Comparison of ENCODE assay signal across 22 cellular contexts in the genomic region with DNA sequence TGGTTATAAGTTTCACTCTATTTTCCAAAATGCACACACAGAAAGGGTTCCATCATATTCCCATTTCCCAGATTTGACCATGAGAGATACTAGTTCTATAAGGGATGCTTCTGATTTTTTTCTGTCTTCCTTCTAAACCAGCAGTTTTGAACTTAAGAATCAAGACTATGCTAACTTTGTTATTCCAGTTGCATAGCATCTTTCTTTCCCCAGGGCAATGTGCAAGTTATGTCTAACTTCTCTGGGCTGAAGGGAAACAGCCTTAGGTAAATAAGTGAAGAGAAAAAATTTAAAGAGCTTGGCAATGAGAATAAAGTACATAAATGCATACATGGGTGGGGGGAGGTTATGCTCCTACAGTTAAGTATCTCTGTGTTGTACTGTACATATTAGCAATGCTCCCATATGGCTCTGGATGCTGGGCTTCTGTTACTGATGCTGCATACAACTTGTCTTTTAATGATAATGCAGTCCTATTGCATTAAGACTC.
DNase-seq lines count a peak whose midpoint lies in the region; ATAC-seq and TF ChIP-seq lines count a peak whose summit lies in the region.
"Had no signal": no experiment of that assay in that cellular context is flagged by ENCODE, and none has a peak within 500 bp of the region (broad histone marks: within the 10 kb centered on the region; RNA-seq: fewer than 3 reads in every experiment).

No MANE protein-coding gene starts in this region.

- H3K23ac ChIP-seq in trophoblast cell (ENCODE audit: low read length) = no peak overlapping the region

- H3K36me3 ChIP-seq in HEK293 (ENCODE audit: control insufficient read depth in 2 of 2, insufficient read depth in 1 of 2, low read length in 2 of 2) (no peaks in the 10 kb centered on the region), esophagus muscularis mucosa (no peaks in the 10 kb centered on the region), trophoblast cell (ENCODE audit: control insufficient read depth in 1 of 2, insufficient read depth in 2 of 2, low read length in 2 of 2) (no peaks in the 10 kb centered on the region)
- H3K36me3 ChIP-seq: BE2C, cardiac muscle cell, esophagus squamous epithelium, SJSA1 had no signal

- H4K8ac ChIP-seq in trophoblast cell (ENCODE audit: low read depth, low read length) = no peak overlapping the region

- no peak overlapping the region for H4K91ac ChIP-seq in trophoblast cell (ENCODE audit: low read depth, low read length)

- no peak for TF ChIP-seq POLR2A in esophagus muscularis mucosa (IDR thresholded peaks at IDR 0.05; ENCODE audit: low read depth)

- no peak overlapping the region for H3K27ac Mint-ChIP-seq in T-cell
- H3K27ac Mint-ChIP-seq: activated CD8-positive, alpha-beta T cell treated with anti-CD3 and anti-CD28 coated beads for 36 hours; activated naive CD4-positive, alpha-beta T cell treated with anti-CD3 and anti-CD28 coated beads, Interleukin-2, amount 50 U/mL, for 72 hours; stimulated activated naive CD8-positive, alpha-beta T cell treated with anti-CD3 and anti-CD28 coated beads, Interleukin-15, amount 100 ng/mL, for 72 hours; T-helper 17 cell had no signal

- peaks cover 32% of the 10 kb centered on the region for H3K36me3 Mint-ChIP-seq in T-cell

- no peak overlapping the region for H2AFZ ChIP-seq in trophoblast cell (ENCODE audit: insufficient read depth, low read length, poor library complexity)

- H2BK5ac ChIP-seq in trophoblast cell (ENCODE audit: low read depth, low read length, poor library complexity) = no peak overlapping the region

- no peaks in the 10 kb centered on the region for H3K27me3 Mint-ChIP-seq in T-cell
- H3K27me3 Mint-ChIP-seq: activated CD8-positive, alpha-beta T cell treated with anti-CD3 and anti-CD28 coated beads for 36 hours; stimulated activated naive CD8-positive, alpha-beta T cell treated with anti-CD3 and anti-CD28 coated beads, Interleukin-15, amount 100 ng/mL, for 72 hours; T-helper 17 cell had no signal

- H3K27ac ChIP-seq in HEK293 (ENCODE audit: extremely low read depth, low read depth, low read length) = no peak overlapping the region
- peak overlapping the region in 1 of 4 donors; percentile 20 for H3K27ac ChIP-seq in esophagus muscularis mucosa (replicated peaks in 1 of 4)
- H3K27ac ChIP-seq in trophoblast cell (ENCODE audit: low read depth, low read length) = no peak overlapping the region
- H3K27ac ChIP-seq: cardiac muscle cell, esophagus squamous epithelium, tibial artery had no signal

- H3K79me2 ChIP-seq in trophoblast cell (ENCODE audit: control insufficient read depth, insufficient read depth, low read length, poor library complexity) = no peaks in the 10 kb centered on the region

- no peak overlapping the region for H4K12ac ChIP-seq in trophoblast cell (ENCODE audit: low read depth, low read length)

- H3K4me3 Mint-ChIP-seq in T-cell = no peak overlapping the region
- H3K4me3 Mint-ChIP-seq: activated CD8-positive, alpha-beta T cell treated with anti-CD3 and anti-CD28 coated beads for 36 hours; stimulated activated naive CD8-positive, alpha-beta T cell treated with anti-CD3 and anti-CD28 coated beads, Interleukin-15, amount 100 ng/mL, for 72 hours; T-helper 17 cell had no signal

- no peak overlapping the region for H3K18ac ChIP-seq in trophoblast cell (ENCODE audit: low read length)

- POLR2A ChIA-PET in HEK293 (lab: Yijun Ruan, JAX) = no interaction called here
- POLR2A ChIA-PET in T-cell (lab: Charles Lee) = no interaction called here

- CTCF ChIA-PET in HEK293 (lab: Yijun Ruan, JAX) (interaction anchor here (1.0 kb wide), 1 partner anchor 49 kb away, joined by 3 read pairs; no protein-coding TSS in a partner anchor), T-cell (lab: Charles Lee) (no interaction called here)

- TF ChIP-seq EP300 in esophagus muscularis mucosa (IDR thresholded peaks at IDR 0.05) = no peak

- no peaks in the 10 kb centered on the region for H3K9me3 ChIP-seq in HEK293 (ENCODE audit: control insufficient read depth, insufficient read depth, low read depth, low read length)
- no peaks in the 10 kb centered on the region for H3K9me3 ChIP-seq in esophagus muscularis mucosa
- H3K9me3 ChIP-seq in trophoblast cell (ENCODE audit: insufficient read depth, low read depth, low read length) = no peaks in the 10 kb centered on the region
- H3K9me3 ChIP-seq: BE2C, esophagus squamous epithelium, SJSA1, tibial artery had no signal

- ATAC-seq in T-cell (replicated peaks in 1 of 4) = no peak
- ATAC-seq: activated CD8-positive, alpha-beta T cell treated with anti-CD3 and anti-CD28 coated beads for 36 hours; activated naive CD4-positive, alpha-beta T cell treated with anti-CD3 and anti-CD28 coated beads, Interleukin-2, amount 50 U/mL, for 72 hours; stimulated activated naive CD8-positive, alpha-beta T cell treated with anti-CD3 and anti-CD28 coated beads, Interleukin-15, amount 100 ng/mL, for 72 hours; T-helper 17 cell had no signal

- H3K4me1 Mint-ChIP-seq in T-cell = peaks cover 19 to 26% (median 25%) of the 10 kb centered on the region in 3 donors

- H3K9ac ChIP-seq in trophoblast cell (ENCODE audit: low read length) = no peak overlapping the region

- no peaks in the 10 kb centered on the region for H3K79me1 ChIP-seq in trophoblast cell (ENCODE audit: low read length)

- H2AK5ac ChIP-seq in trophoblast cell (ENCODE audit: low read length) = no peak overlapping the region

- no peak for TF ChIP-seq CTCF in HEK293 (tag by site-specific recombination; IDR thresholded peaks at IDR 0.05)
- no peak for TF ChIP-seq CTCF in esophagus muscularis mucosa (IDR thresholded peaks at IDR 0.05)

- DNase-seq in NCI-H2171 treated with DMSO at 0.1 percent for 48 hours (lab: John Stamatoyannopoulos, UW) (peak; percentile 5), NCI-H2171 (lab: John Stamatoyannopoulos, UW) (no peak), esophagus muscularis mucosa (ENCODE audit: extremely low spot score) (peak; percentile 19), trophoblast cell (peak; percentile 53 to 92), T-cell (no peak), hepatic stellate cell (ENCODE audit: low spot score) (no peak), amniotic stem cell (lab: John Stamatoyannopoulos, UW) (no peak)
- DNase-seq: activated CD8-positive, alpha-beta T cell treated with anti-CD3 and anti-CD28 coated beads for 36 hours; esophagus squamous epithelium; mesendoderm; NCI-H1930; NCI-H2227 treated with DMSO at 0.1 percent for 48 hours; RPMI8226; stimulated activated naive CD8-positive, alpha-beta T cell treated with anti-CD3 and anti-CD28 coated beads, Interleukin-15, amount 100 ng/mL, for 72 hours; T-helper 17 cell; tibial artery had no signal

- no peak overlapping the region for H3K4me2 ChIP-seq in trophoblast cell (ENCODE audit: low read length)

- peaks cover 23% of the 10 kb centered on the region for H3K4me1 ChIP-seq in HEK293 (ENCODE audit: control insufficient read depth, insufficient read depth, low read length)
- peaks cover 41 to 52% (median 51%) of the 10 kb centered on the region in 4 donors for H3K4me1 ChIP-seq in esophagus muscularis mucosa
- H3K4me1 ChIP-seq in trophoblast cell (ENCODE audit: control insufficient read depth in 1 of 2, insufficient read depth in 2 of 2, low read length in 2 of 2) = no peaks in the 10 kb centered on the region
- H3K4me1 ChIP-seq: BE2C had no signal

- H3K9me3 Mint-ChIP-seq in T-cell = no peaks in the 10 kb centered on the region
- H3K9me3 Mint-ChIP-seq: activated CD8-positive, alpha-beta T cell treated with anti-CD3 and anti-CD28 coated beads for 36 hours; activated naive CD4-positive, alpha-beta T cell treated with anti-CD3 and anti-CD28 coated beads, Interleukin-2, amount 50 U/mL, for 72 hours; stimulated activated naive CD8-positive, alpha-beta T cell treated with anti-CD3 and anti-CD28 coated beads, Interleukin-15, amount 100 ng/mL, for 72 hours had no signal

- H2BK120ac ChIP-seq in trophoblast cell (ENCODE audit: insufficient read depth, low read length, poor library complexity) = no peak overlapping the region

- H3K27me3 ChIP-seq in esophagus muscularis mucosa = no peaks in the 10 kb centered on the region
- H3K27me3 ChIP-seq in trophoblast cell (ENCODE audit: insufficient read depth, low read length) = no peaks in the 10 kb centered on the region
- H3K27me3 ChIP-seq: BE2C, cardiac muscle cell, esophagus squamous epithelium, SJSA1, tibial artery had no signal

- intact Hi-C loops in esophagus muscularis mucosa (cut with DNase I) = no loop called here

- no peak overlapping the region for H3K4me3 ChIP-seq in HEK293 (ENCODE audit: low read depth, low read length)
- no peak overlapping the region for H3K4me3 ChIP-seq in esophagus muscularis mucosa
- H3K4me3 ChIP-seq in trophoblast cell (ENCODE audit: low read depth, low read length) = no peak overlapping the region
- H3K4me3 ChIP-seq: cardiac muscle cell, esophagus squamous epithelium, SJSA1, skin epidermis, tibial artery had no signal

- H3K4ac ChIP-seq in trophoblast cell (ENCODE audit: low read depth, low read length) = no peak overlapping the region

- H2BK12ac ChIP-seq in trophoblast cell (ENCODE audit: low read length) = no peak overlapping the region

- no peak overlapping the region for H3K14ac ChIP-seq in trophoblast cell (ENCODE audit: low read length)

TF ChIP-seq in HEK293, 187 proteins besides CTCF, POLR2A, EP300 and RAD21:
- no peak for TF ChIP-seq ZNF658 (tag by site-specific recombination; IDR thresholded peaks at IDR 0.05)
- TF ChIP-seq ZEB2 (tag by site-specific recombination; IDR thresholded peaks at IDR 0.05) = no peak
- no peak for TF ChIP-seq ZNF707 (tag by site-specific recombination; IDR thresholded peaks at IDR 0.05)
- TF ChIP-seq, protein P1, sequence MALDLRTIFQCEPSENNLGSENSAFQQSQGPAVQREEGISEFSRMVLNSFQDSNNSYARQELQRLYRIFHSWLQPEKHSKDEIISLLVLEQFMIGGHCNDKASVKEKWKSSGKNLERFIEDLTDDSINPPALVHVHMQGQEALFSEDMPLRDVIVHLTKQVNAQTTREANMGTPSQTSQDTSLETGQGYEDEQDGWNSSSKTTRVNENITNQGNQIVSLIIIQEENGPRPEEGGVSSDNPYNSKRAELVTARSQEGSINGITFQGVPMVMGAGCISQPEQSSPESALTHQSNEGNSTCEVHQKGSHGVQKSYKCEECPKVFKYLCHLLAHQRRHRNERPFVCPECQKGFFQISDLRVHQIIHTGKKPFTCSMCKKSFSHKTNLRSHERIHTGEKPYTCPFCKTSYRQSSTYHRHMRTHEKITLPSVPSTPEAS (tag by site-specific recombination; IDR thresholded peaks at IDR 0.05) = 0 out of 2 replicates have a peak, but pooled peaks have one; percentile 20
- TF ChIP-seq ZNF202 (tag by site-specific recombination; IDR thresholded peaks at IDR 0.05; ENCODE audit: borderline replicate concordance) = no peak
TF ChIP-seq in HEK293: peak in this region for 1.

Comparison
In these comparisons a context has a peak if more than half of its experiments do, and no peak if none do; other contexts are left out.
1. DNase-seq: peak in NCI-H2171 treated with DMSO at 0.1 percent for 48 hours (single experiment), esophagus muscularis mucosa (single experiment) and trophoblast cell (2 of 2); none in NCI-H2171 (single experiment), T-cell (0 of 34), hepatic stellate cell (single experiment) and amniotic stem cell (single experiment).